In genomic region chr4:86847576-86847975, GRCh38 we compare ENCODE assay signal across 21 cellular contexts.
DNase-seq lines count a peak whose midpoint lies in the region; ATAC-seq and TF ChIP-seq lines count a peak whose summit lies in the region.
"Had no signal": no experiment of that assay in that cellular context is flagged by ENCODE, and none has a peak within 500 bp of the region (broad histone marks: within the 10 kb centered on the region; RNA-seq: fewer than 3 reads in every experiment).

No MANE protein-coding gene starts in this region.

- no peak overlapping the region for H2AFZ ChIP-seq in parathyroid adenoma
- H2AFZ ChIP-seq: neural progenitor cell had no signal

- H3K27me3 ChIP-seq in BLaER1 (no peaks in the 10 kb centered on the region), parathyroid adenoma (ENCODE audit: control insufficient read depth, insufficient read depth, low read length) (no peaks in the 10 kb centered on the region)
- H3K27me3 ChIP-seq: ascending aorta, neural progenitor cell had no signal

- H3K4me1 ChIP-seq in BLaER1: peaks cover 20% of the 10 kb centered on the region
- no peaks in the 10 kb centered on the region for H3K4me1 ChIP-seq in parathyroid adenoma
- H3K4me1 ChIP-seq: ascending aorta, neural progenitor cell had no signal

- DNase-seq in NCI-H69 (lab: John Stamatoyannopoulos, UW): peak; percentile 7
- no peak for DNase-seq in epithelial cell of prostate (ENCODE audit: low read depth, low spot score)
- no peak for DNase-seq in NCI-H2081 treated with DMSO at 0.1 percent for 48 hours (lab: John Stamatoyannopoulos, UW)
- DNase-seq: activated CD4-positive, alpha-beta T cell treated with anti-CD3 and anti-CD28 coated beads for 1 hour; activated CD8-positive, alpha-beta T cell treated with anti-CD3 and anti-CD28 coated beads, Interleukin-2, amount 10 ng/mL, durations not matched to agents 7 days and 5 days; caudate nucleus; glutamatergic neuron; HCEC 1CT; KBM-7; MM.1S; NCI-H2081; OCI-M1; stimulated activated naive CD8-positive, alpha-beta T cell treated with anti-CD3 and anti-CD28 coated beads, Interleukin-15, amount 100 ng/mL, for 72 hours had no signal

- no peak for ATAC-seq in HG02763 (IDR thresholded peaks at IDR 0.05; ENCODE audit: unreplicated experiment)
- no peak for ATAC-seq in HG02981 (IDR thresholded peaks at IDR 0.05; ENCODE audit: unreplicated experiment)
- no peak for ATAC-seq in HG03457 (IDR thresholded peaks at IDR 0.05; ENCODE audit: unreplicated experiment)
- ATAC-seq: activated CD8-positive, alpha-beta T cell treated with anti-CD3 and anti-CD28 coated beads, Interleukin-2, amount 10 ng/mL, durations not matched to agents 7 days and 5 days; activated naive CD4-positive, alpha-beta T cell treated with anti-CD3 and anti-CD28 coated beads, Interleukin-2, amount 50 U/mL, for 72 hours; stimulated activated naive CD8-positive, alpha-beta T cell treated with anti-CD3 and anti-CD28 coated beads, Interleukin-15, amount 100 ng/mL, for 72 hours had no signal

- H3K4me3 ChIP-seq in BLaER1 (no peak overlapping the region), parathyroid adenoma (ENCODE audit: low read depth, low read length) (no peak overlapping the region)
- H3K4me3 ChIP-seq: ascending aorta, neural progenitor cell had no signal

- peak overlapping the region; percentile 40 for H3K4me2 ChIP-seq in BLaER1
- no peak overlapping the region for H3K4me2 ChIP-seq in parathyroid adenoma (ENCODE audit: low read length)
- H3K4me2 ChIP-seq: neural progenitor cell had no signal

- H3K79me2 ChIP-seq in parathyroid adenoma: no peaks in the 10 kb centered on the region

- H3K9ac ChIP-seq in BLaER1 (no peak overlapping the region), parathyroid adenoma (no peak overlapping the region)
- H3K9ac ChIP-seq: neural progenitor cell had no signal

- H3K27ac ChIP-seq in BLaER1 (no peak overlapping the region), epithelial cell of prostate (peak overlapping the region; percentile 99), parathyroid adenoma (peak overlapping the region; percentile 60)
- H3K27ac ChIP-seq: neural progenitor cell had no signal

- TF ChIP-seq CTCF in parathyroid adenoma (IDR thresholded peaks at IDR 0.05): no peak

- no peaks in the 10 kb centered on the region for H4K20me1 ChIP-seq in BLaER1

- no peaks in the 10 kb centered on the region for H3K36me3 ChIP-seq in BLaER1
- H3K36me3 ChIP-seq in parathyroid adenoma (ENCODE audit: control insufficient read depth, insufficient read depth, low read length): no peaks in the 10 kb centered on the region
- H3K36me3 ChIP-seq: ascending aorta, neural progenitor cell had no signal

- 0 out of 2 replicates have a peak, but pooled peaks cover 4% of the 10 kb centered on the region for H3K9me3 ChIP-seq in BLaER1
- no peaks in the 10 kb centered on the region for H3K9me3 ChIP-seq in parathyroid adenoma (ENCODE audit: control insufficient read depth, low read length)
- H3K9me3 ChIP-seq: ascending aorta had no signal
